1 cellular context compared by ENCODE assay signal in the genomic region with DNA sequence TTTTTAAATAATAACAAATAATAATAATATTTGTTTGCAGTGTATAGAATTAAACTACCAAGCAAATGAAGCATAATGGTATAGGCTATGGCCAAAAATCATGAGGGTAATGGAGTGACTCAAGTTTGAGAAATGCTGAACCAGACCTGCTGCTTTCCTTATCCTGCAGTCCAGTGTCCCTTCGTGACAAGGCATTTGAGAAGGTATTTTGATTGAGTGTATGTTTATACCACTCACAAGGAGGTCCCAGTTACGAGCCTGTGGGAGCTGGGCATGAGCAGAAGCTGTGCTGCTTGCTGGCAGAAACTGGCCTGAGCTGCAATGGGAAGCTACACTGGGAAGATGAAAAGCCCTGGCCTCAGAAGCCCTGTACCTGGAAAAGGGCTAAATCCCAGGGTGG.
TF ChIP-seq lines count a peak whose summit lies in the region.

No MANE protein-coding gene starts in this region.

TF ChIP-seq in IMR-90, 13 proteins besides CTCF, POLR2A, EP300 and RAD21:
- TF ChIP-seq CHD1 (IDR thresholded peaks at IDR 0.05; ENCODE audit: low read depth, low read length) (no peak), FOS (IDR thresholded peaks at IDR 0.05; ENCODE audit: low read depth, low read length) (no peak), SMC3 (IDR thresholded peaks at IDR 0.05; ENCODE audit: low read depth, low read length) (no peak), RCOR1 (IDR thresholded peaks at IDR 0.05; ENCODE audit: insufficient replicate concordance, low read length) (no peak), BHLHE40 (IDR thresholded peaks at IDR 0.05; ENCODE audit: low read depth, low read length) (no peak), NFE2L2 (IDR thresholded peaks at IDR 0.05; ENCODE audit: low read depth, low read length) (no peak), RFX5 (IDR thresholded peaks at IDR 0.05; ENCODE audit: low read depth, low read length) (no peak), CEBPB (IDR thresholded peaks at IDR 0.05; ENCODE audit: low read depth, low read length) (no peak), MXI1 (IDR thresholded peaks at IDR 0.05; ENCODE audit: borderline replicate concordance, low read depth, low read length) (no peak), MAZ (IDR thresholded peaks at IDR 0.05; ENCODE audit: borderline replicate concordance, low read depth, low read length) (no peak), ELK1 (IDR thresholded peaks at IDR 0.05; ENCODE audit: borderline replicate concordance, low read depth, low read length) (no peak), MAFK (IDR thresholded peaks at IDR 0.05; ENCODE audit: low read depth, low read length) (no peak)
- TF ChIP-seq, protein P1, sequence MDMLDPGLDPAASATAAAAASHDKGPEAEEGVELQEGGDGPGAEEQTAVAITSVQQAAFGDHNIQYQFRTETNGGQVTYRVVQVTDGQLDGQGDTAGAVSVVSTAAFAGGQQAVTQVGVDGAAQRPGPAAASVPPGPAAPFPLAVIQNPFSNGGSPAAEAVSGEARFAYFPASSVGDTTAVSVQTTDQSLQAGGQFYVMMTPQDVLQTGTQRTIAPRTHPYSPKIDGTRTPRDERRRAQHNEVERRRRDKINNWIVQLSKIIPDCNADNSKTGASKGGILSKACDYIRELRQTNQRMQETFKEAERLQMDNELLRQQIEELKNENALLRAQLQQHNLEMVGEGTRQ (IDR thresholded peaks at IDR 0.05; ENCODE audit: low read depth, low read length): no peak
